Comparison of ENCODE assay signal across 18 cellular contexts in genomic region chr12:120047072-120047471, GRCh38. TPM values are rescaled to one million over a fixed set of nuclear protein-coding genes. Genes with fewer than 3 reads are reported as not detected.
DNase-seq lines count a peak whose midpoint lies in the region; ATAC-seq and TF ChIP-seq lines count a peak whose summit lies in the region.
"Had no signal": no experiment of that assay in that cellular context is flagged by ENCODE, and none has a peak within 500 bp of the region (broad histone marks: within the 10 kb centered on the region; RNA-seq: fewer than 3 reads in every experiment).

No MANE protein-coding gene starts in this region.

- no peak for DNase-seq in activated naive CD4-positive, alpha-beta T cell (lab: John Stamatoyannopoulos, UW)
- no peak for DNase-seq in central memory CD8-positive, alpha-beta T cell (ENCODE audit: low spot score in 2 of 2)
- no peak for DNase-seq in naive thymus-derived CD8-positive, alpha-beta T cell
- DNase-seq in NCI-H2081 (lab: John Stamatoyannopoulos, UW) (no peak), HAP-1 (ENCODE audit: low spot score in 2 of 2) (no peak), NCI-H1417 (lab: John Stamatoyannopoulos, UW) (no peak)
- DNase-seq: GDM1, HCEC 1CT, NCI-H1105 treated with DMSO at 0.1 percent for 48 hours, NCI-H1694 treated with DMSO at 0.1 percent for 48 hours, NCI-H2107, NCI-H2227 treated with DMSO at 0.1 percent for 48 hours, NCI-H510A treated with DMSO at 0.1 percent for 48 hours, NCI-H82 had no signal

- peaks cover 28% of the 10 kb centered on the region for H3K36me3 Mint-ChIP-seq in activated naive CD4-positive, alpha-beta T cell treated with anti-CD3 and anti-CD28 coated beads, Interleukin-2, amount 50 U/mL, for 24 hours
- H3K36me3 Mint-ChIP-seq in central memory CD8-positive, alpha-beta T cell (ENCODE audit: insufficient read depth), result peaks cover 6% of the 10 kb centered on the region
- H3K36me3 Mint-ChIP-seq in naive thymus-derived CD8-positive, alpha-beta T cell, result peaks cover 0 to 14% (median 13%) of the 10 kb centered on the region in 3 donors

- H3K4me1 ChIP-seq in HEK293 (ENCODE audit: control insufficient read depth, insufficient read depth, low read length), result peaks cover 4% of the 10 kb centered on the region; the same call in 1 of the 2 replicates
- H3K4me1 ChIP-seq in HAP-1, result no peaks in the 10 kb centered on the region; the same call in 1 of the 2 replicates
- H3K4me1 ChIP-seq: BLaER1 had no signal

- CTCF ChIA-PET in HEK293 (lab: Yijun Ruan, JAX), result interaction anchor here (0.7 to 1.1 kb wide), 2 partner anchors 40 to 58 kb away, joined by 3 to 4 read pairs; partner anchors contain the start of gene BICDL1

- H3K9me3 Mint-ChIP-seq in activated naive CD4-positive, alpha-beta T cell treated with anti-CD3 and anti-CD28 coated beads, Interleukin-2, amount 50 U/mL, for 24 hours, result peaks cover 4% of the 10 kb centered on the region
- peaks cover 2% of the 10 kb centered on the region for H3K9me3 Mint-ChIP-seq in central memory CD8-positive, alpha-beta T cell
- no peaks in the 10 kb centered on the region for H3K9me3 Mint-ChIP-seq in naive thymus-derived CD8-positive, alpha-beta T cell

- no peak overlapping the region for H3K4me3 Mint-ChIP-seq in activated naive CD4-positive, alpha-beta T cell treated with anti-CD3 and anti-CD28 coated beads, Interleukin-2, amount 50 U/mL, for 24 hours
- H3K4me3 Mint-ChIP-seq in central memory CD8-positive, alpha-beta T cell, result no peak overlapping the region
- H3K4me3 Mint-ChIP-seq in naive thymus-derived CD8-positive, alpha-beta T cell, result no peak overlapping the region

- H3K27me3 ChIP-seq in HAP-1 (ENCODE audit: low read depth), result peaks cover 13% of the 10 kb centered on the region
- H3K27me3 ChIP-seq: BLaER1 had no signal

- no peak overlapping the region for H3K27ac ChIP-seq in HEK293 (ENCODE audit: extremely low read depth, low read depth, low read length)
- H3K27ac ChIP-seq: BLaER1 had no signal

- peaks cover 50% of the 10 kb centered on the region for H3K4me1 Mint-ChIP-seq in activated naive CD4-positive, alpha-beta T cell treated with anti-CD3 and anti-CD28 coated beads, Interleukin-2, amount 50 U/mL, for 24 hours
- H3K4me1 Mint-ChIP-seq in central memory CD8-positive, alpha-beta T cell, result peaks cover 47% of the 10 kb centered on the region
- H3K4me1 Mint-ChIP-seq in naive thymus-derived CD8-positive, alpha-beta T cell, result peaks cover 16 to 41% (median 32%) of the 10 kb centered on the region in 4 donors

- in situ Hi-C loops in HAP-1 (cut with MboI; ENCODE audit: low sequenced_read_pairs), result no loop called here

- H3K9me3 ChIP-seq in HEK293 (ENCODE audit: control insufficient read depth, insufficient read depth, low read depth, low read length) (no peaks in the 10 kb centered on the region), HAP-1 (no peaks in the 10 kb centered on the region)
- H3K9me3 ChIP-seq: BLaER1 had no signal

- H3K4me3 ChIP-seq in HEK293 (ENCODE audit: low read depth, low read length), result no peak overlapping the region
- H3K4me3 ChIP-seq in HAP-1, result no peak overlapping the region
- H3K4me3 ChIP-seq: BLaER1 had no signal

- no peak for TF ChIP-seq CTCF in HEK293 (tag by site-specific recombination; IDR thresholded peaks at IDR 0.05)

- ATAC-seq in central memory CD8-positive, alpha-beta T cell (replicated peaks; ENCODE audit: extremely low read depth, poor library complexity, severe bottlenecking), result no peak
- ATAC-seq in naive thymus-derived CD8-positive, alpha-beta T cell, result no peak

- H3K27me3 Mint-ChIP-seq in activated naive CD4-positive, alpha-beta T cell treated with anti-CD3 and anti-CD28 coated beads, Interleukin-2, amount 50 U/mL, for 24 hours, result no peaks in the 10 kb centered on the region
- H3K27me3 Mint-ChIP-seq in central memory CD8-positive, alpha-beta T cell, result no peaks in the 10 kb centered on the region
- no peaks in the 10 kb centered on the region for H3K27me3 Mint-ChIP-seq in naive thymus-derived CD8-positive, alpha-beta T cell

- H3K27ac Mint-ChIP-seq in activated naive CD4-positive, alpha-beta T cell treated with anti-CD3 and anti-CD28 coated beads, Interleukin-2, amount 50 U/mL, for 24 hours, result peak overlapping the region; percentile 51
- H3K27ac Mint-ChIP-seq in central memory CD8-positive, alpha-beta T cell (ENCODE audit: low read depth), result peak overlapping the region; percentile 96
- peak overlapping the region in 6 of 10 donors; percentile 27 to 89 (median 56) for H3K27ac Mint-ChIP-seq in naive thymus-derived CD8-positive, alpha-beta T cell

- POLR2A ChIA-PET in HEK293 (lab: Yijun Ruan, JAX), result no interaction called here
- POLR2A ChIA-PET in naive thymus-derived CD8-positive, alpha-beta T cell (lab: Charles Lee), result no interaction called here

- H3K36me3 ChIP-seq in HEK293 (ENCODE audit: control insufficient read depth in 2 of 2, insufficient read depth in 1 of 2, low read length in 2 of 2) (no peaks in the 10 kb centered on the region), HAP-1 (replicated peaks) (no peaks in the 10 kb centered on the region)
- H3K36me3 ChIP-seq: BLaER1 had no signal

TF ChIP-seq in HEK293, 187 proteins besides CTCF, POLR2A, EP300 and RAD21:
- TF ChIP-seq PRDM6 (tag by site-specific recombination; IDR thresholded peaks at IDR 0.05), result peak; percentile 84
- no peak for TF ChIP-seq ZNF121 (tag by site-specific recombination; IDR thresholded peaks at IDR 0.05)

RNA-seq across cellular contexts. Expression of gene BICDL1, which starts 58.0 kb away (rescaled TPM):
- total RNA-seq in naive thymus-derived CD8-positive, alpha-beta T cell, result 100 to 1,000 TPM; 147 to 157 TPM
- 1 to 10 TPM; 1.2 to 1.9 (median 1.4) TPM for polyA plus RNA-seq in naive thymus-derived CD8-positive, alpha-beta T cell
- total RNA-seq: LHCN-M2 had no signal
